Comparison of ENCODE assay signal across 8 cellular contexts in genomic region chr2:96538487-96539214, GRCh38. TPM values are rescaled to one million over a fixed set of nuclear protein-coding genes. Genes with fewer than 3 reads are reported as not detected.
DNase-seq lines count a peak whose midpoint lies in the region; ATAC-seq and TF ChIP-seq lines count a peak whose summit lies in the region.

No MANE protein-coding gene starts in this region.

- DNase-seq in CD8-positive, alpha-beta memory T cell: peak; percentile 83 to 96 (median 93)
- DNase-seq in T-cell: peak; percentile 82 to 98 (median 95)
- peak in 50 of 56 donors; percentile 16 to 88 (median 68) for DNase-seq in amygdala (lab: John Stamatoyannopoulos, UW)
- peak; percentile 97 for DNase-seq in spleen
- no peak for DNase-seq in NCI-H774 (lab: John Stamatoyannopoulos, UW)

- H3K9me3 ChIP-seq in CD8-positive, alpha-beta memory T cell (ENCODE audit: low read length): no peaks in the 10 kb centered on the region
- H3K9me3 ChIP-seq in iPS-18c (ENCODE audit: control insufficient read depth, insufficient read depth, low read length) (no peaks in the 10 kb centered on the region), spleen (no peaks in the 10 kb centered on the region)

- POLR2A ChIA-PET in CD8-positive, alpha-beta memory T cell (lab: Charles Lee): interaction anchor here (0.6 to 6.1 kb wide), 17 partner anchors 9 to 392 kb away, joined by 3 to 71 read pairs (median 4); partner anchors contain the start of genes ANKRD39 and STARD7
- POLR2A ChIA-PET in T-cell (lab: Charles Lee): interaction anchor here (0.6 to 3.2 kb wide), 11 partner anchors 9 to 330 kb away, joined by 3 to 15 read pairs (median 4); no protein-coding TSS in a partner anchor

- no peak for TF ChIP-seq CTCF in spleen (IDR thresholded peaks at IDR 0.05 in 8 of 11, conservative IDR thresholded peaks at IDR 0.05 in 3 of 11)

- H3K4me1 Mint-ChIP-seq in CD8-positive, alpha-beta memory T cell: peaks cover 46 to 68% (median 51%) of the 10 kb centered on the region in 3 donors
- H3K4me1 Mint-ChIP-seq in T-cell: peaks cover 60 to 67% (median 63%) of the 10 kb centered on the region in 3 donors

- intact Hi-C loops in spleen (cut with DNase I; ENCODE audit: low total_unique reads): no loop called here

- H3K27me3 ChIP-seq in CD8-positive, alpha-beta memory T cell (ENCODE audit: insufficient read depth, low read length, poor library complexity, severe bottlenecking): no peaks in the 10 kb centered on the region
- H3K27me3 ChIP-seq in spleen (replicated peaks in 1 of 7): no peaks in the 10 kb centered on the region

- H3K27me3 Mint-ChIP-seq in CD8-positive, alpha-beta memory T cell: peaks cover 0 to 10% of the 10 kb centered on the region in 2 donors
- H3K27me3 Mint-ChIP-seq in T-cell: no peaks in the 10 kb centered on the region

- H3K4me3 ChIP-seq in CD8-positive, alpha-beta memory T cell (ENCODE audit: low read length): peak overlapping the region; percentile 99
- H3K4me3 ChIP-seq in iPS-18c (ENCODE audit: insufficient read depth, low read depth, low read length) (peak overlapping the region; percentile 71), spleen (peak overlapping the region; percentile 79 to 95 (median 86))

- peak overlapping the region; percentile 92 for H3K27ac ChIP-seq in CD8-positive, alpha-beta memory T cell (ENCODE audit: low read depth, low read length)
- H3K27ac ChIP-seq in spleen: peak overlapping the region; percentile 95 to 100 (median 99)

- peaks cover 0 to 2% (median 0%) of the 10 kb centered on the region in 5 donors for H3K9me3 Mint-ChIP-seq in CD8-positive, alpha-beta memory T cell
- no peaks in the 10 kb centered on the region for H3K9me3 Mint-ChIP-seq in T-cell

- peaks cover 5% of the 10 kb centered on the region for H3K36me3 ChIP-seq in CD8-positive, alpha-beta memory T cell (ENCODE audit: insufficient read depth, low read length)
- H3K36me3 ChIP-seq in spleen: peaks cover 0 to 38% (median 3%) of the 10 kb centered on the region in 6 donors

- 10 to 21% (median 20%) methylated on average over 19 to 24 of the region's 24 CpGs for WGBS in spleen, 5 donors

- peaks cover 0 to 54% (median 6%) of the 10 kb centered on the region in 3 donors for H3K36me3 Mint-ChIP-seq in CD8-positive, alpha-beta memory T cell
- H3K36me3 Mint-ChIP-seq in T-cell: peaks cover 22% of the 10 kb centered on the region

- peak overlapping the region; percentile 96 to 100 (median 98) for H3K27ac Mint-ChIP-seq in CD8-positive, alpha-beta memory T cell
- H3K27ac Mint-ChIP-seq in T-cell: peak overlapping the region; percentile 98 to 99

- peaks cover 48% of the 10 kb centered on the region for H3K4me1 ChIP-seq in CD8-positive, alpha-beta memory T cell (ENCODE audit: insufficient read depth, low read length)
- peaks cover 21 to 93% (median 58%) of the 10 kb centered on the region in 6 donors for H3K4me1 ChIP-seq in spleen

- peak; percentile 36 to 77 (median 76) for TF ChIP-seq POLR2A in spleen (IDR thresholded peaks at IDR 0.05)

- CTCF ChIA-PET in CD8-positive, alpha-beta memory T cell (lab: Charles Lee): interaction anchor here (1.2 to 6.3 kb wide), 8 partner anchors 9 to 262 kb away, joined by 4 to 71 read pairs (median 11); no protein-coding TSS in a partner anchor
- CTCF ChIA-PET in T-cell (lab: Charles Lee): interaction anchor here (0.6 to 6.9 kb wide), 6 partner anchors 9 to 131 kb away, joined by 3 to 48 read pairs (median 4); no protein-coding TSS in a partner anchor

- H3K4me3 Mint-ChIP-seq in CD8-positive, alpha-beta memory T cell: peak overlapping the region; percentile 86 to 98 (median 97)
- peak overlapping the region; percentile 93 to 96 (median 94) for H3K4me3 Mint-ChIP-seq in T-cell

- peak; percentile 42 to 63 (median 48) for ATAC-seq in T-cell (replicated peaks in 1 of 4)
- no peak for ATAC-seq in GM19395 (IDR thresholded peaks at IDR 0.05; ENCODE audit: unreplicated experiment)
- ATAC-seq in HG03196 (IDR thresholded peaks at IDR 0.05; ENCODE audit: unreplicated experiment): no peak

RNA-seq across cellular contexts. Expression of gene ARID5A, which starts 2.1 kb away (rescaled TPM):
- total RNA-seq in CD8-positive, alpha-beta memory T cell: 100 to 1,000 TPM; 146 to 147 TPM
- 84.0 TPM for polyA plus RNA-seq in CD8-positive, alpha-beta memory T cell
- total RNA-seq in T-cell (100 to 1,000 TPM; 105 to 140 (median 116) TPM), spleen (100 to 1,000 TPM in 1 of 7 donors, 10 to 100 TPM in 6; 41.2 to 121 (median 52.8) TPM)
- 10 to 100 TPM; 30.8 to 37.2 (median 35.4) TPM for polyA plus RNA-seq in spleen

RNA-seq across cellular contexts. Expression of gene NEURL3, which starts 33.5 kb away (rescaled TPM):
- total RNA-seq in CD8-positive, alpha-beta memory T cell: under 1 TPM in 1 of 2 experiments, not detected in 1; 0.22 TPM
- not detected for polyA plus RNA-seq in CD8-positive, alpha-beta memory T cell
- total RNA-seq in T-cell (under 1 TPM in 1 of 5 donors, not detected in 4; 0.23 TPM), spleen (under 1 TPM in 5 of 7 donors, not detected in 2; 0.32 to 0.98 (median 0.49) TPM)
- 1 to 10 TPM in 1 of 3 donors, under 1 TPM in 2; 0.35 to 1.2 (median 0.79) TPM for polyA plus RNA-seq in spleen

Comparison
In these comparisons a context has a peak if more than half of its experiments do, and no peak if none do; other contexts are left out.
1. ATAC-seq: peak in T-cell (4 of 4); none in GM19395 (single experiment) and HG03196 (single experiment).
2. Peak in every context shown above with its lines, with median percentiles within 50 percentile points of each other: H3K4me3 ChIP-seq.